In the genomic region with DNA sequence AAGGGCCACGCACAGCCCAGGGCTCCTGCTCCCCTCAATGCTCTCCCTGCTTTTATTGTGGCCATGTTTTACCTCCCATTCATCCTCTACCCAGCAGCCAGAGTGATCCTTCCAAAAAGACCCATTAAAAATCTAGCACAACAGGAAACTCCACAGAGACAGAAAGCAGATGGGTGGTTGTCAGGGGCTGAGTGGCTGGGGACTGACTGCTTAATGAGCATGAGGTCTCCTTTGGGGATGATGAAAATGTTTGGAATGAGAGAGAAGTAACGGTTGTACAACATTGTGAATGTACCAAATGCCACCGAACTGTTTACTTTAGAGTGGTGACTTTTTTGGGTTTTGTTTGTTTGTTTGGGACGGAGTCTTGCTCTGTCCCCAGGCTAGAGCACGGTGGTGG, we compare ENCODE assay signal across 17 cellular contexts.
DNase-seq lines count a peak whose midpoint lies in the region; ATAC-seq and TF ChIP-seq lines count a peak whose summit lies in the region.
"Had no signal": no experiment of that assay in that cellular context is flagged by ENCODE, and none has a peak within 500 bp of the region (broad histone marks: within the 10 kb centered on the region; RNA-seq: fewer than 3 reads in every experiment).

No MANE protein-coding gene starts in this region.

- peaks cover 81% of the 10 kb centered on the region for H3K79me2 ChIP-seq in smooth muscle cell (ENCODE audit: low read depth)

- ATAC-seq in HG03108 (IDR thresholded peaks at IDR 0.05; ENCODE audit: unreplicated experiment) (no peak), HG03469 (IDR thresholded peaks at IDR 0.05; ENCODE audit: unreplicated experiment) (no peak)

- no peak for TF ChIP-seq CTCF in smooth muscle cell (IDR thresholded peaks at IDR 0.05; ENCODE audit: borderline replicate concordance, insufficient read depth, poor library complexity, severe bottlenecking)

- H3K36me3 ChIP-seq in adipocyte (ENCODE audit: control insufficient read depth, insufficient read depth, low read length, severe bottlenecking) (no peaks in the 10 kb centered on the region), smooth muscle cell (ENCODE audit: low read depth) (no peaks in the 10 kb centered on the region)

- DNase-seq in EH (ENCODE audit: low read depth): peak; percentile 13
- peak; percentile 11 for DNase-seq in adipocyte (ENCODE audit: low read depth)
- peak; percentile 33 for DNase-seq in left kidney (ENCODE audit: low read depth, low spot score)
- no peak for DNase-seq in smooth muscle cell (lab: John Stamatoyannopoulos, UW; ENCODE audit: unreplicated experiment)
- DNase-seq in NCI-H774 (lab: John Stamatoyannopoulos, UW): no peak
- DNase-seq in activated CD8-positive, alpha-beta memory T cell treated with anti-CD3 and anti-CD28 coated beads for 24 hours: no peak
- DNase-seq: AML-193; CD4-positive, CD25-positive, alpha-beta regulatory T cell; HCEC 1CT; NCI-H1436 treated with DMSO at 0.1 percent for 48 hours; NCI-H2029 treated with DMSO at 0.1 percent for 48 hours; NCI-H2171 treated with DMSO at 0.1 percent for 48 hours; NCI-H748 treated with DMSO at 0.1 percent for 48 hours; PC-9 had no signal

- H3F3A ChIP-seq in smooth muscle cell (ENCODE audit: low read depth): peaks cover 25% of the 10 kb centered on the region

- H3K4me1 ChIP-seq in adipocyte (ENCODE audit: control insufficient read depth, insufficient read depth, low read length): peaks cover 16% of the 10 kb centered on the region
- H3K4me1 ChIP-seq in smooth muscle cell (ENCODE audit: low read depth): no peaks in the 10 kb centered on the region

- no peak overlapping the region for H3K4me2 ChIP-seq in smooth muscle cell
- H3K4me2 ChIP-seq: PC-9 had no signal

- peaks cover 98% of the 10 kb centered on the region for H4K20me1 ChIP-seq in smooth muscle cell (ENCODE audit: low read depth)

- H3K4me3 ChIP-seq in adipocyte (ENCODE audit: low read length) (no peak overlapping the region), smooth muscle cell (no peak overlapping the region)
- H3K4me3 ChIP-seq: PC-9 had no signal

- WGBS in smooth muscle cell (ENCODE audit: low lambda C conversion rate): 37% methylated on average over 5 of the region's 5 CpGs

- H3K9ac ChIP-seq in adipocyte (ENCODE audit: low read length): no peak overlapping the region
- no peak overlapping the region for H3K9ac ChIP-seq in smooth muscle cell (ENCODE audit: low read depth)

- peaks cover 10% of the 10 kb centered on the region for H3K9me3 ChIP-seq in adipocyte (ENCODE audit: control insufficient read depth, low read length)
- H3K9me3 ChIP-seq in smooth muscle cell (replicated peaks; ENCODE audit: low read depth): no peaks in the 10 kb centered on the region

- H2AFZ ChIP-seq in smooth muscle cell (ENCODE audit: low read depth): no peak overlapping the region
- H2AFZ ChIP-seq: PC-9 had no signal

- H3K27me3 ChIP-seq in adipocyte (replicated peaks; ENCODE audit: control insufficient read depth, insufficient read depth, low read length) (no peaks in the 10 kb centered on the region), smooth muscle cell (ENCODE audit: low read depth) (no peaks in the 10 kb centered on the region)

- peak overlapping the region; percentile 23 for H3K27ac ChIP-seq in smooth muscle cell (ENCODE audit: low read depth)
- H3K27ac ChIP-seq: HL-60, PC-9 had no signal

Comparison
In these comparisons a context has a peak if more than half of its experiments do, and no peak if none do; other contexts are left out.
1. DNase-seq: peak in EH (single experiment), adipocyte (single experiment) and left kidney (single experiment); none in smooth muscle cell (single experiment), NCI-H774 (single experiment) and activated CD8-positive, alpha-beta memory T cell treated with anti-CD3 and anti-CD28 coated beads for 24 hours (single experiment).